ENCODE assay signal across 15 cellular contexts in genomic region chr14:25108959-25109358, GRCh38. TPM values are rescaled to one million over a fixed set of nuclear protein-coding genes. Genes with fewer than 3 reads are reported as not detected.
DNase-seq lines count a peak whose midpoint lies in the region; ATAC-seq and TF ChIP-seq lines count a peak whose summit lies in the region.
"Had no signal": no experiment of that assay in that cellular context is flagged by ENCODE, and none has a peak within 500 bp of the region (broad histone marks: within the 10 kb centered on the region; RNA-seq: fewer than 3 reads in every experiment).

No MANE protein-coding gene starts in this region.

- intact Hi-C loops in CD8-positive, alpha-beta T cell (cut with DNase I, micrococcal nuclease): no loop called here

- peaks cover 37% of the 10 kb centered on the region for H3K4me1 Mint-ChIP-seq in HFFc6 (ENCODE audit: low read depth)
- H3K4me1 Mint-ChIP-seq in CD8-positive, alpha-beta T cell (ENCODE audit: low read depth): no peaks in the 10 kb centered on the region
- H3K4me1 Mint-ChIP-seq: naive thymus-derived CD4-positive, alpha-beta T cell had no signal

- DNase-seq in Caki2 (ENCODE audit: low read depth): peak; percentile 6
- no peak for DNase-seq in HFFc6
- peak; percentile 54 for DNase-seq in RPMI7951 (ENCODE audit: low read depth)
- no peak for DNase-seq in T-helper 2 cell
- no peak for DNase-seq in retina
- DNase-seq in CD8-positive, alpha-beta T cell: no peak
- DNase-seq in activated CD4-positive, alpha-beta T cell treated with anti-CD3 and anti-CD28 coated beads for 48 hours: no peak
- DNase-seq: activated CD4-positive, alpha-beta T cell treated with anti-CD3 and anti-CD28 coated beads, Interleukin-2, amount 50 U/mL, for 4 hours; C1 segment of cervical spinal cord; effector memory CD8-positive, alpha-beta T cell; gastrocnemius medialis; naive thymus-derived CD4-positive, alpha-beta T cell had no signal

- CTCF ChIA-PET in CD8-positive, alpha-beta T cell (lab: Charles Lee): no interaction called here

- in situ Hi-C loops in Caki2 (cut with HindIII; ENCODE audit: low pct_unique_long_range_greater_than_20kb, low sequenced_read_pairs): no loop called here

- H3K36me3 ChIP-seq in mucosa of rectum (ENCODE audit: control insufficient read depth in 2 of 2, insufficient read depth in 2 of 2, low read length in 2 of 2): no peaks in the 10 kb centered on the region
- H3K36me3 ChIP-seq in CD8-positive, alpha-beta T cell (ENCODE audit: insufficient read depth, low read length): no peaks in the 10 kb centered on the region
- H3K36me3 ChIP-seq: gastrocnemius medialis had no signal

- no peaks in the 10 kb centered on the region for H3K27me3 ChIP-seq in mucosa of rectum (ENCODE audit: control insufficient read depth in 2 of 2, insufficient read depth in 2 of 2, low read length in 2 of 2)
- no peaks in the 10 kb centered on the region for H3K27me3 ChIP-seq in CD8-positive, alpha-beta T cell (ENCODE audit: insufficient read depth, low read length)
- H3K27me3 ChIP-seq: gastrocnemius medialis had no signal

- H3K27ac ChIP-seq in mucosa of rectum (ENCODE audit: low read depth in 2 of 2, low read length in 2 of 2): peak overlapping the region; percentile 6 to 33
- no peak overlapping the region for H3K27ac ChIP-seq in CD8-positive, alpha-beta T cell (ENCODE audit: low read depth, low read length)
- H3K27ac ChIP-seq: gastrocnemius medialis had no signal

- no peak overlapping the region for H3K4me3 Mint-ChIP-seq in HFFc6
- no peak overlapping the region for H3K4me3 Mint-ChIP-seq in CD8-positive, alpha-beta T cell
- H3K4me3 Mint-ChIP-seq: effector memory CD8-positive, alpha-beta T cell; naive thymus-derived CD4-positive, alpha-beta T cell; T-helper 2 cell treated with Interferon-gamma antibody and Interleukin-4, amounts not matched to agents 5 μg/mL and 100 μg/mL, for 36 hours had no signal

- H3K9ac ChIP-seq in mucosa of rectum (ENCODE audit: low read depth in 1 of 2, low read length in 2 of 2): no peak overlapping the region

- no peaks in the 10 kb centered on the region for H3K9me3 ChIP-seq in mucosa of rectum (ENCODE audit: control insufficient read depth in 2 of 2, low read length in 2 of 2)
- no peaks in the 10 kb centered on the region for H3K9me3 ChIP-seq in CD8-positive, alpha-beta T cell (ENCODE audit: low read length)
- H3K9me3 ChIP-seq: gastrocnemius medialis had no signal

- no peaks in the 10 kb centered on the region for H3K36me3 Mint-ChIP-seq in HFFc6 (ENCODE audit: low read depth)
- H3K36me3 Mint-ChIP-seq in CD8-positive, alpha-beta T cell: no peaks in the 10 kb centered on the region
- H3K36me3 Mint-ChIP-seq: naive thymus-derived CD4-positive, alpha-beta T cell had no signal

- peak overlapping the region; percentile 98 for H3K27ac Mint-ChIP-seq in HFFc6
- no peak overlapping the region for H3K27ac Mint-ChIP-seq in CD8-positive, alpha-beta T cell
- H3K27ac Mint-ChIP-seq: effector memory CD8-positive, alpha-beta T cell; naive thymus-derived CD4-positive, alpha-beta T cell; T-helper 2 cell treated with Interferon-gamma antibody and Interleukin-4, amounts not matched to agents 5 μg/mL and 100 μg/mL, for 36 hours had no signal

- ATAC-seq in CD8-positive, alpha-beta T cell: no peak
- ATAC-seq: effector memory CD8-positive, alpha-beta T cell; naive thymus-derived CD4-positive, alpha-beta T cell; Panc1 had no signal

- H3K9me3 Mint-ChIP-seq in HFFc6: no peaks in the 10 kb centered on the region
- no peaks in the 10 kb centered on the region for H3K9me3 Mint-ChIP-seq in CD8-positive, alpha-beta T cell
- H3K9me3 Mint-ChIP-seq: effector memory CD8-positive, alpha-beta T cell; T-helper 2 cell treated with Interferon-gamma antibody and Interleukin-4, amounts not matched to agents 5 μg/mL and 100 μg/mL, for 36 hours had no signal

- no peak overlapping the region for H3K4me3 ChIP-seq in mucosa of rectum (ENCODE audit: low read length in 2 of 2)
- H3K4me3 ChIP-seq in CD8-positive, alpha-beta T cell (ENCODE audit: low read depth, low read length): no peak overlapping the region
- H3K4me3 ChIP-seq: gastrocnemius medialis had no signal

- POLR2A ChIA-PET in CD8-positive, alpha-beta T cell (lab: Charles Lee): no interaction called here

- no peak for TF ChIP-seq CTCF in HFFc6 (IDR thresholded peaks at IDR 0.05)
- TF ChIP-seq CTCF in CD8-positive, alpha-beta T cell (IDR thresholded peaks at IDR 0.05): no peak

- no peaks in the 10 kb centered on the region for H3K27me3 Mint-ChIP-seq in HFFc6 (ENCODE audit: insufficient read depth)
- H3K27me3 Mint-ChIP-seq in CD8-positive, alpha-beta T cell (ENCODE audit: low read depth): peaks cover 6% of the 10 kb centered on the region

- peaks cover 0 to 6% of the 10 kb centered on the region in 2 donors for H3K4me1 ChIP-seq in mucosa of rectum (ENCODE audit: control insufficient read depth in 2 of 2, insufficient read depth in 2 of 2, low read length in 2 of 2)
- H3K4me1 ChIP-seq in CD8-positive, alpha-beta T cell (ENCODE audit: insufficient read depth, low read length): no peaks in the 10 kb centered on the region

RNA-seq across cellular contexts. Expression of gene STXBP6, which starts 59.0 kb away (rescaled TPM):
- total RNA-seq in Caki2 (2014; rRNA removed; shearing (Covaris generic); ENCODE audit: low replicate concordance): 12.0 and 14.9 TPM in 2 replicates
- total RNA-seq in HFFc6 (2021; fragmentation: NEBNext Ultra II Directional; extraction: Animal tissue kit (Norgen Biotek cat#: 25700)): 10 to 100 TPM; 15.4 to 17.5 (median 17.0) TPM
- total RNA-seq in RPMI7951 (2014; rRNA removed; shearing (Covaris generic)): 14.9 and 18.7 TPM in 2 replicates
- not detected for total RNA-seq in CD8-positive, alpha-beta T cell
- total RNA-seq: naive thymus-derived CD4-positive, alpha-beta T cell had no signal

Comparison
In these comparisons a context has a peak if more than half of its experiments do, and no peak if none do; other contexts are left out.
1. DNase-seq: peak in Caki2 (single experiment) and RPMI7951 (single experiment); none in HFFc6 (single experiment), T-helper 2 cell (0 of 5), retina (single experiment), CD8-positive, alpha-beta T cell (0 of 7) and activated CD4-positive, alpha-beta T cell treated with anti-CD3 and anti-CD28 coated beads for 48 hours (single experiment).
2. RNA of gene STXBP6, which starts 59.0 kb away (total RNA-seq): 14.9 to 18.7 TPM in RPMI7951, 15.4 to 17.5 TPM in HFFc6 and 12.0 to 14.9 TPM in Caki2; not detected in CD8-positive, alpha-beta T cell; every median in the first group is over 10 times any median in the second.